21 cellular contexts compared by ENCODE assay signal in genomic region chr15:100528833-100529428, GRCh38. TPM values are rescaled to one million over a fixed set of nuclear protein-coding genes. Genes with fewer than 3 reads are reported as not detected.
A peak's percentile ranks its signal among the peaks of the same experiment; 100 is the strongest.
DNase-seq lines count a peak whose midpoint lies in the region; ATAC-seq and TF ChIP-seq lines count a peak whose summit lies in the region.
"Had no signal": no experiment of that assay in that cellular context is flagged by ENCODE, and none has a peak within 500 bp of the region (broad histone marks: within the 10 kb centered on the region; RNA-seq: fewer than 3 reads in every experiment).

CERS3 (minus strand) TSS chr15:100528950; CDS start chr15:100501849, 27,101 bp downstream.

- H3K9me3 ChIP-seq in RWPE2 (ENCODE audit: severe bottlenecking) (no peaks in the 10 kb centered on the region), esophagus squamous epithelium (no peaks in the 10 kb centered on the region), testis (no peaks in the 10 kb centered on the region)

- H3K4me3 Mint-ChIP-seq in activated naive CD4-positive, alpha-beta T cell treated with anti-CD3 and anti-CD28 coated beads, Interleukin-2, amount 10 ng/mL, durations not matched to agents 7 days and 5 days = no peak within 1 kb of the TSS
- H3K4me3 Mint-ChIP-seq in activated CD8-positive, alpha-beta memory T cell treated with anti-CD3 and anti-CD28 coated beads, Interleukin-2, amount 10 ng/mL, durations not matched to agents 7 days and 5 days = no peak within 1 kb of the TSS

- H3K27ac ChIP-seq in RWPE2 (ENCODE audit: poor library complexity, severe bottlenecking) (no peak within 1 kb of the TSS), esophagus squamous epithelium (peak within 1 kb of the TSS; percentile 86 to 94 (median 91)), testis (no peak within 1 kb of the TSS)
- H3K27ac ChIP-seq: 22Rv1, C4-2B had no signal

- H3K4me1 ChIP-seq in RWPE2 (ENCODE audit: insufficient read depth, poor library complexity, severe bottlenecking) (peaks cover 9% of the 10 kb centered on the region), esophagus squamous epithelium (peaks cover 7 to 62% (median 13%) of the 10 kb centered on the region in 3 donors), testis (no peaks in the 10 kb centered on the region)

- peak in 3 of 4 donors; percentile 20 to 53 (median 32) for TF ChIP-seq POLR2A in esophagus squamous epithelium (IDR thresholded peaks at IDR 0.05)
- no peak for TF ChIP-seq POLR2A in testis (IDR thresholded peaks at IDR 0.05)

- no peaks in the 10 kb centered on the region for H3K36me3 ChIP-seq in RWPE2 (ENCODE audit: low read depth)
- H3K36me3 ChIP-seq in esophagus squamous epithelium = no peaks in the 10 kb centered on the region
- no peaks in the 10 kb centered on the region for H3K36me3 ChIP-seq in testis (ENCODE audit: low read depth, missing control alignments)

- H3K27ac Mint-ChIP-seq in activated naive CD4-positive, alpha-beta T cell treated with anti-CD3 and anti-CD28 coated beads, Interleukin-2, amount 10 ng/mL, durations not matched to agents 7 days and 5 days = peak within 1 kb of the TSS; percentile 37
- H3K27ac Mint-ChIP-seq in activated CD8-positive, alpha-beta memory T cell treated with anti-CD3 and anti-CD28 coated beads, Interleukin-2, amount 10 ng/mL, durations not matched to agents 7 days and 5 days = no peak within 1 kb of the TSS

- CTCF ChIA-PET in activated naive CD4-positive, alpha-beta T cell treated with anti-CD3 and anti-CD28 coated beads, Interleukin-2, amount 10 ng/mL, durations not matched to agents 7 days and 5 days (lab: Charles Lee) = interaction anchor here (0.7 kb wide), 1 partner anchor 441 kb away, joined by 3 read pairs; no protein-coding TSS in a partner anchor
- CTCF ChIA-PET in activated CD8-positive, alpha-beta memory T cell treated with anti-CD3 and anti-CD28 coated beads, Interleukin-2, amount 10 ng/mL, durations not matched to agents 7 days and 5 days (lab: Charles Lee) = interaction anchor here (1.4 kb wide), 1 partner anchor 44 kb away, joined by 3 read pairs; no protein-coding TSS in a partner anchor

- no peak for DNase-seq in activated naive CD4-positive, alpha-beta T cell treated with anti-CD3 and anti-CD28 coated beads, Interleukin-2, amount 10 ng/mL, durations not matched to agents 7 days and 5 days
- no peak for DNase-seq in activated naive CD4-positive, alpha-beta T cell treated with anti-CD3 and anti-CD28 coated beads, Interleukin-2, amount 50 U/mL, for 16 hours
- DNase-seq in RWPE2 (ENCODE audit: low spot score) = no peak
- no peak for DNase-seq in esophagus squamous epithelium (lab: John Stamatoyannopoulos, UW)
- DNase-seq in testis = no peak
- DNase-seq in globus pallidus (ENCODE audit: low spot score) = no peak
- DNase-seq in activated CD8-positive, alpha-beta memory T cell treated with anti-CD3 and anti-CD28 coated beads, Interleukin-2, amount 10 ng/mL, durations not matched to agents 7 days and 5 days = no peak
- DNase-seq in NCI-H510A (lab: John Stamatoyannopoulos, UW) = no peak
- DNase-seq: AML-193, DMS 273 treated with DMSO at 0.1 percent for 48 hours, DND-41, HCEC 1CT, NCI-H1105, NCI-H1694, NCI-H510A treated with DMSO at 0.1 percent for 48 hours, PC-3, RPMI8226 had no signal

- H3K4me1 Mint-ChIP-seq in activated naive CD4-positive, alpha-beta T cell treated with anti-CD3 and anti-CD28 coated beads, Interleukin-2, amount 10 ng/mL, durations not matched to agents 7 days and 5 days = peaks cover 22% of the 10 kb centered on the region
- H3K4me1 Mint-ChIP-seq in activated CD8-positive, alpha-beta memory T cell treated with anti-CD3 and anti-CD28 coated beads, Interleukin-2, amount 10 ng/mL, durations not matched to agents 7 days and 5 days = no peaks in the 10 kb centered on the region

- peak; percentile 57 for ATAC-seq in RWPE2 (ENCODE audit: low read depth)
- no peak for ATAC-seq in activated CD8-positive, alpha-beta memory T cell treated with anti-CD3 and anti-CD28 coated beads, Interleukin-2, amount 10 ng/mL, durations not matched to agents 7 days and 5 days
- ATAC-seq: PC-3 had no signal

- no peaks in the 10 kb centered on the region for H3K9me3 Mint-ChIP-seq in activated naive CD4-positive, alpha-beta T cell treated with anti-CD3 and anti-CD28 coated beads, Interleukin-2, amount 10 ng/mL, durations not matched to agents 7 days and 5 days
- no peaks in the 10 kb centered on the region for H3K9me3 Mint-ChIP-seq in activated CD8-positive, alpha-beta memory T cell treated with anti-CD3 and anti-CD28 coated beads, Interleukin-2, amount 10 ng/mL, durations not matched to agents 7 days and 5 days (ENCODE audit: low read depth)

- H3K36me3 Mint-ChIP-seq in activated naive CD4-positive, alpha-beta T cell treated with anti-CD3 and anti-CD28 coated beads, Interleukin-2, amount 10 ng/mL, durations not matched to agents 7 days and 5 days = no peaks in the 10 kb centered on the region
- H3K36me3 Mint-ChIP-seq in activated CD8-positive, alpha-beta memory T cell treated with anti-CD3 and anti-CD28 coated beads, Interleukin-2, amount 10 ng/mL, durations not matched to agents 7 days and 5 days = no peaks in the 10 kb centered on the region

- WGBS in esophagus squamous epithelium, 2 donors = 41 to 62% methylated on average over 7 to 9 of the region's 10 CpGs
- WGBS in testis, 2 donors = 86 to 88% methylated on average over 10 of the region's 10 CpGs

- H3K27me3 Mint-ChIP-seq in activated naive CD4-positive, alpha-beta T cell treated with anti-CD3 and anti-CD28 coated beads, Interleukin-2, amount 10 ng/mL, durations not matched to agents 7 days and 5 days = peaks cover 18% of the 10 kb centered on the region
- H3K27me3 Mint-ChIP-seq in activated CD8-positive, alpha-beta memory T cell treated with anti-CD3 and anti-CD28 coated beads, Interleukin-2, amount 10 ng/mL, durations not matched to agents 7 days and 5 days = no peaks in the 10 kb centered on the region

- no peaks in the 10 kb centered on the region for H3K27me3 ChIP-seq in RWPE2 (ENCODE audit: insufficient read depth, poor library complexity, severe bottlenecking)
- no peaks in the 10 kb centered on the region for H3K27me3 ChIP-seq in esophagus squamous epithelium
- H3K27me3 ChIP-seq in testis = no peaks in the 10 kb centered on the region

- H3K4me3 ChIP-seq in RWPE2 (ENCODE audit: severe bottlenecking) (no peak within 1 kb of the TSS), esophagus squamous epithelium (peak within 1 kb of the TSS; percentile 47 to 62 (median 53)), testis (no peak within 1 kb of the TSS)

- intact Hi-C loops in esophagus squamous epithelium (cut with DNase I) (no loop called here), testis (cut with DNase I; ENCODE audit: low total_unique reads) (no loop called here)

- TF ChIP-seq CTCF in RWPE2 (IDR thresholded peaks at IDR 0.05; ENCODE audit: poor library complexity, severe bottlenecking) = no peak
- no peak for TF ChIP-seq CTCF in esophagus squamous epithelium (IDR thresholded peaks at IDR 0.05)
- no peak for TF ChIP-seq CTCF in testis (IDR thresholded peaks at IDR 0.05)

RNA-seq across cellular contexts. Expression of gene CERS3, which starts in this region (rescaled TPM):
- 100 to 1,000 TPM in 1 of 4 donors, 10 to 100 TPM in 3; 38.5 to 133 (median 81.9) TPM for total RNA-seq in esophagus squamous epithelium
- total RNA-seq in testis = 10 to 100 TPM; 13.4 to 17.8 TPM
- 48.6 TPM for polyA plus RNA-seq in testis (ENCODE audit: insufficient read depth, low read depth, low replicate concordance)
- not detected for total RNA-seq in activated CD8-positive, alpha-beta memory T cell treated with anti-CD3 and anti-CD28 coated beads, Interleukin-2, amount 10 ng/mL, durations not matched to agents 7 days and 5 days
- total RNA-seq: G401, LHCN-M2 had no signal

Comparison
In these comparisons a context has a peak if more than half of its experiments do, and no peak if none do; other contexts are left out.
1. RNA of gene CERS3 (total RNA-seq): 38.5 to 133 TPM in esophagus squamous epithelium and 13.4 to 17.8 TPM in testis; not detected in activated CD8-positive, alpha-beta memory T cell treated with anti-CD3 and anti-CD28 coated beads, Interleukin-2, amount 10 ng/mL, durations not matched to agents 7 days and 5 days; every median in the first group is over 10 times any median in the second.
2. H3K27ac ChIP-seq: peak in esophagus squamous epithelium (4 of 4); none in RWPE2 (single experiment) and testis (0 of 2).
3. H3K4me3 ChIP-seq: peak in esophagus squamous epithelium (4 of 4); none in RWPE2 (single experiment) and testis (0 of 2).